Comparison of ENCODE assay signal across 8 cellular contexts in genomic region chr21:42233067-42233981, GRCh38. TPM values are rescaled to one million over a fixed set of nuclear protein-coding genes. Genes with fewer than 3 reads are reported as not detected.
DNase-seq lines count a peak whose midpoint lies in the region; ATAC-seq and FAIRE-seq lines count a peak whose summit lies in the region.

No MANE protein-coding gene starts in this region.

- H3K4me3 Mint-ChIP-seq in T-helper 17 cell = peak overlapping the region; percentile 88

- H3K36me3 Mint-ChIP-seq in T-helper 17 cell (ENCODE audit: low read depth) = no peaks in the 10 kb centered on the region

- no peaks in the 10 kb centered on the region for H3K27me3 Mint-ChIP-seq in T-helper 17 cell

- peak; percentile 47 for DNase-seq in AG20443 (ENCODE audit: low spot score)
- DNase-seq in GM19238 (ENCODE audit: insufficient read length, low spot score) = peak; percentile 85
- DNase-seq in T-helper 17 cell = peak; percentile 71 to 83 (median 75)
- DNase-seq in amniotic epithelial cell (ENCODE audit: low read depth) = peak; percentile 92
- DNase-seq in stimulated activated CD4-positive, alpha-beta T cell treated with anti-CD3 and anti-CD28 coated beads, Interleukin-15, amount 100 ng/mL, for 48 hours (ENCODE audit: low read depth in 2 of 2) = peak; percentile 73 to 83
- DNase-seq in cerebellum (ENCODE audit: low spot score) = no peak

- peak; percentile 46 for ATAC-seq in HG03460 (IDR thresholded peaks at IDR 0.05; ENCODE audit: unreplicated experiment)
- peak; percentile 65 for ATAC-seq in T-helper 17 cell

- peaks cover 58% of the 10 kb centered on the region for H3K4me1 Mint-ChIP-seq in T-helper 17 cell

- peak; percentile 90 for FAIRE-seq in islet of Langerhans (lab: Jason Lieb, UNC)

- peak overlapping the region; percentile 99 for H3K27ac Mint-ChIP-seq in T-helper 17 cell

- no peaks in the 10 kb centered on the region for H3K9me3 ChIP-seq in T-helper 17 cell (ENCODE audit: control insufficient read depth, low read length, poor library complexity, severe bottlenecking)

RNA-seq across cellular contexts. Expression of gene ABCG1, which starts 14.4 kb away (rescaled TPM):
- total RNA-seq in T-helper 17 cell (10 to 100 TPM; 43.4 to 75.0 TPM), cerebellum (14.2 TPM)
